In the genomic region with DNA sequence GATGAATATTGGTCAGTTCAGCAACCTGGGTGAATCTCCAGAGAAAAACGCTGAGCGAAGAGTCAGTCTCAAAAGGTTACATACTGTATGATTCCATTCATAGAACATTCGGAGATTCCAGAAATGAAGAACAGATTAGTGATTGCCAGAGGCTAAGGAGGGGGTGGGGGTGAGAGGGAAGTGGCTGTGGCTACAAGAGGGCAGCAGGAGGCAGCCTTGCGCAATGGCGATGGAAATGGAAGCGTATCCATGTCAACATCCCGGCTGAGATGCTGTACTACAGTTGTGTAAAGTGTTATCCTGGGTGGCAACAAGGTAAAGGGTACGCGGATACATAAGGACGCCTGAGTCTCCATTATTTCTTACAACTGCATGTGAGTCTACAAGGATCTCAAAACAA, we compare ENCODE assay signal across 1 cellular context.
TF ChIP-seq lines count a peak whose summit lies in the region.

No MANE protein-coding gene starts in this region.

TF ChIP-seq in H1, 55 proteins besides CTCF, POLR2A, EP300 and RAD21:
- TF ChIP-seq CEBPB (IDR thresholded peaks at IDR 0.05; ENCODE audit: low read depth, low read length) (peak; percentile 89), RNF2 (IDR thresholded peaks at IDR 0.05; ENCODE audit: borderline replicate concordance, low read depth, low read length, missing control alignments, poor library complexity, severe bottlenecking) (no peak)
